ENCODE assay signal across 10 cellular contexts in genomic region chr12:113239288-113239771, GRCh38. TPM values are rescaled to one million over a fixed set of nuclear protein-coding genes. Genes with fewer than 3 reads are reported as not detected.
DNase-seq lines count a peak whose midpoint lies in the region; ATAC-seq and TF ChIP-seq lines count a peak whose summit lies in the region.
"Had no signal": no experiment of that assay in that cellular context is flagged by ENCODE, and none has a peak within 500 bp of the region (broad histone marks: within the 10 kb centered on the region; RNA-seq: fewer than 3 reads in every experiment).

No MANE protein-coding gene starts in this region.

- TF ChIP-seq POLR2A in tibial nerve (IDR thresholded peaks at IDR 0.05): no peak

- peak; percentile 36 for DNase-seq in activated effector memory CD4-positive, alpha-beta T cell treated with anti-CD3 and anti-CD28 coated beads, Interleukin-2, amount 50 U/mL, for 16 hours
- DNase-seq in activated effector memory CD4-positive, alpha-beta T cell treated with Interleukin-2 at 50 U/mL for 16 hours: no peak
- DNase-seq in chondrocyte (ENCODE audit: low spot score) (peak; percentile 37), mucosa of descending colon (no peak), tibial nerve (ENCODE audit: low spot score in 2 of 2) (no peak), DMS153 treated with DMSO at 0.1 percent for 48 hours (lab: John Stamatoyannopoulos, UW; ENCODE audit: unreplicated experiment) (no peak), AG20443 (ENCODE audit: low spot score) (no peak), foreskin fibroblast (no peak)
- DNase-seq: activated CD8-positive, alpha-beta T cell treated with anti-CD3 and anti-CD28 coated beads, Interleukin-2, amount 10 ng/mL, durations not matched to agents 7 days and 5 days; stimulated activated CD4-positive, alpha-beta T cell treated with anti-CD3 and anti-CD28 coated beads, Interleukin-1b, Interleukin-23, amount 100 ng/mL, for 48 hours had no signal

- H3K36me3 ChIP-seq in mucosa of descending colon (ENCODE audit: low read depth): no peaks in the 10 kb centered on the region
- H3K36me3 ChIP-seq in tibial nerve: peaks cover 0 to 24% (median 0%) of the 10 kb centered on the region in 3 donors

- peaks cover 74% of the 10 kb centered on the region for H3K4me1 Mint-ChIP-seq in chondrocyte (ENCODE audit: low read depth)

- H3K27ac ChIP-seq in tibial nerve: peak overlapping the region in 3 of 4 donors; percentile 49 to 69 (median 54)

- no peaks in the 10 kb centered on the region for H3K27me3 ChIP-seq in tibial nerve

- H3K9me3 ChIP-seq in mucosa of descending colon: no peaks in the 10 kb centered on the region
- no peaks in the 10 kb centered on the region for H3K9me3 ChIP-seq in tibial nerve

- H3K9me3 Mint-ChIP-seq in chondrocyte (ENCODE audit: low read depth): no peaks in the 10 kb centered on the region

- 63 to 65% methylated on average over 3 of the region's 3 CpGs for WGBS in tibial nerve, 2 donors

- no peak for TF ChIP-seq CTCF in chondrocyte (IDR thresholded peaks at IDR 0.05)
- no peak for TF ChIP-seq CTCF in mucosa of descending colon (IDR thresholded peaks at IDR 0.05)
- no peak for TF ChIP-seq CTCF in tibial nerve (IDR thresholded peaks at IDR 0.05)
- no peak for TF ChIP-seq CTCF in foreskin fibroblast (IDR thresholded peaks at IDR 0.05; ENCODE audit: low read depth, low read length)

- TF ChIP-seq EP300 in tibial nerve (IDR thresholded peaks at IDR 0.05): no peak

- H3K4me3 ChIP-seq in mucosa of descending colon (no peak overlapping the region), tibial nerve (no peak overlapping the region), foreskin fibroblast (ENCODE audit: low read depth in 1 of 2, low read length in 2 of 2) (no peak overlapping the region)

- peak overlapping the region; percentile 17 for H3K4me3 Mint-ChIP-seq in chondrocyte (ENCODE audit: unreplicated experiment)
- H3K4me3 Mint-ChIP-seq: activated CD8-positive, alpha-beta T cell treated with anti-CD3 and anti-CD28 coated beads, Interleukin-2, amount 10 ng/mL, durations not matched to agents 7 days and 5 days had no signal

- H3K27me3 Mint-ChIP-seq in chondrocyte (ENCODE audit: low read depth): no peaks in the 10 kb centered on the region

- intact Hi-C loops in mucosa of descending colon (cut with DNase I, micrococcal nuclease): no loop called here

- H3K27ac Mint-ChIP-seq in chondrocyte (ENCODE audit: unreplicated experiment): peak overlapping the region; percentile 99
- H3K27ac Mint-ChIP-seq: activated CD8-positive, alpha-beta T cell treated with anti-CD3 and anti-CD28 coated beads, Interleukin-2, amount 10 ng/mL, durations not matched to agents 7 days and 5 days had no signal

- no peaks in the 10 kb centered on the region for H3K36me3 Mint-ChIP-seq in chondrocyte (ENCODE audit: low read depth)

- ATAC-seq in mucosa of descending colon: peak; percentile 22
- ATAC-seq: activated CD8-positive, alpha-beta T cell treated with anti-CD3 and anti-CD28 coated beads, Interleukin-2, amount 10 ng/mL, durations not matched to agents 7 days and 5 days had no signal

- H3K4me1 ChIP-seq in mucosa of descending colon (ENCODE audit: low read depth) (peaks cover 75% of the 10 kb centered on the region), tibial nerve (peaks cover 0 to 87% (median 49%) of the 10 kb centered on the region in 4 donors)

RNA-seq across cellular contexts. Expression of gene TPCN1, which starts 18.1 kb away (rescaled TPM):
- 35.9 to 40.0 TPM (median 37.7 TPM) in 3 replicates for total RNA-seq in chondrocyte
- 100 to 1,000 TPM in 1 of 3 donors, 10 to 100 TPM in 2; 89.9 to 133 (median 91.3) TPM for total RNA-seq in mucosa of descending colon
- total RNA-seq in tibial nerve: 10 to 100 TPM; 62.7 to 77.6 (median 69.8) TPM

RNA-seq across cellular contexts. Expression of gene RITA1, which starts 53.8 kb away (rescaled TPM):
- total RNA-seq in chondrocyte (15.5 to 20.2 TPM (median 16.7 TPM) in 3 replicates), mucosa of descending colon (10 to 100 TPM; 13.0 to 17.0 (median 14.9) TPM), tibial nerve (10 to 100 TPM in 3 of 4 donors, 1 to 10 TPM in 1; 8.3 to 27.5 (median 14.1) TPM)

RNA-seq across cellular contexts. Expression of gene DDX54, which starts 54.1 kb away (rescaled TPM):
- total RNA-seq in chondrocyte: 44.2 to 52.7 TPM (median 44.6 TPM) in 3 replicates
- total RNA-seq in mucosa of descending colon: 10 to 100 TPM; 46.4 to 60.6 (median 53.2) TPM
- 100 to 1,000 TPM in 1 of 4 donors, 10 to 100 TPM in 3; 49.4 to 105 (median 83.0) TPM for total RNA-seq in tibial nerve

Comparison
In these comparisons a context has a peak if more than half of its experiments do, and no peak if none do; other contexts are left out.
1. DNase-seq: peak in activated effector memory CD4-positive, alpha-beta T cell treated with anti-CD3 and anti-CD28 coated beads, Interleukin-2, amount 50 U/mL, for 16 hours (single experiment) and chondrocyte (single experiment); none in activated effector memory CD4-positive, alpha-beta T cell treated with Interleukin-2 at 50 U/mL for 16 hours (single experiment), mucosa of descending colon (0 of 3), tibial nerve (0 of 2), DMS153 treated with DMSO at 0.1 percent for 48 hours (single experiment), AG20443 (single experiment) and foreskin fibroblast (0 of 2).